ENCODE assay signal across 1 cellular context in the genomic region with DNA sequence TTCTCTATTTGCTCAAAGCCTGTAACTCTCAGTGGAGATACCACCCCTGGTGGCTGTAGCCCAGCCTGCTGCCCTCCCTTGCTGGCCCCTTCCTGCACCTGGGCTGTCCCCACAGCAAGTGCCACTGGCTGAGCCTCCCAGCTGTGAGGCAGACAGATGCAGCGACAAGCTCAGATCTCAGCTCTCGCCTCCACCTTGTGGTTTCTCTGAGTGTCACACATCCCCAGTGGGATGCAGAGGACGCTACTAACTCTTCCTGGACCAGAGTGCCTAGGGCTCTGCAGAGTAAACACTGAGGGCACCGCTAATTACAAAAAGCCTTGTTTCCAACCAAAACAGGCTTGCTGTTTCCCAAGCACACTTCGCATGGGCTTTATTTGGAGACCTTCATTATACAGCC.
TF ChIP-seq lines count a peak whose summit lies in the region.

No MANE protein-coding gene starts in this region.

TF ChIP-seq in SK-N-SH, 30 proteins besides CTCF, POLR2A, EP300 and RAD21:
- no peak for TF ChIP-seq TAF1 (IDR thresholded peaks at IDR 0.05; ENCODE audit: borderline replicate concordance, low read depth, low read length)
- TF ChIP-seq, protein P1, sequence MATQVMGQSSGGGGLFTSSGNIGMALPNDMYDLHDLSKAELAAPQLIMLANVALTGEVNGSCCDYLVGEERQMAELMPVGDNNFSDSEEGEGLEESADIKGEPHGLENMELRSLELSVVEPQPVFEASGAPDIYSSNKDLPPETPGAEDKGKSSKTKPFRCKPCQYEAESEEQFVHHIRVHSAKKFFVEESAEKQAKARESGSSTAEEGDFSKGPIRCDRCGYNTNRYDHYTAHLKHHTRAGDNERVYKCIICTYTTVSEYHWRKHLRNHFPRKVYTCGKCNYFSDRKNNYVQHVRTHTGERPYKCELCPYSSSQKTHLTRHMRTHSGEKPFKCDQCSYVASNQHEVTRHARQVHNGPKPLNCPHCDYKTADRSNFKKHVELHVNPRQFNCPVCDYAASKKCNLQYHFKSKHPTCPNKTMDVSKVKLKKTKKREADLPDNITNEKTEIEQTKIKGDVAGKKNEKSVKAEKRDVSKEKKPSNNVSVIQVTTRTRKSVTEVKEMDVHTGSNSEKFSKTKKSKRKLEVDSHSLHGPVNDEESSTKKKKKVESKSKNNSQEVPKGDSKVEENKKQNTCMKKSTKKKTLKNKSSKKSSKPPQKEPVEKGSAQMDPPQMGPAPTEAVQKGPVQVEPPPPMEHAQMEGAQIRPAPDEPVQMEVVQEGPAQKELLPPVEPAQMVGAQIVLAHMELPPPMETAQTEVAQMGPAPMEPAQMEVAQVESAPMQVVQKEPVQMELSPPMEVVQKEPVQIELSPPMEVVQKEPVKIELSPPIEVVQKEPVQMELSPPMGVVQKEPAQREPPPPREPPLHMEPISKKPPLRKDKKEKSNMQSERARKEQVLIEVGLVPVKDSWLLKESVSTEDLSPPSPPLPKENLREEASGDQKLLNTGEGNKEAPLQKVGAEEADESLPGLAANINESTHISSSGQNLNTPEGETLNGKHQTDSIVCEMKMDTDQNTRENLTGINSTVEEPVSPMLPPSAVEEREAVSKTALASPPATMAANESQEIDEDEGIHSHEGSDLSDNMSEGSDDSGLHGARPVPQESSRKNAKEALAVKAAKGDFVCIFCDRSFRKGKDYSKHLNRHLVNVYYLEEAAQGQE (IDR thresholded peaks at IDR 0.05; ENCODE audit: low read depth, low read length), result no peak
- TF ChIP-seq SMC3 (IDR thresholded peaks at IDR 0.05; ENCODE audit: low read depth, low read length), result peak; percentile 8; the same call in 1 of the 2 replicates
- no peak for TF ChIP-seq YY1 (IDR thresholded peaks at IDR 0.05; ENCODE audit: low read depth)
- TF ChIP-seq, protein P2, sequence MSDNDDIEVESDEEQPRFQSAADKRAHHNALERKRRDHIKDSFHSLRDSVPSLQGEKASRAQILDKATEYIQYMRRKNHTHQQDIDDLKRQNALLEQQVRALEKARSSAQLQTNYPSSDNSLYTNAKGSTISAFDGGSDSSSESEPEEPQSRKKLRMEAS (IDR thresholded peaks at IDR 0.05; ENCODE audit: low read depth), result no peak
- no peak for TF ChIP-seq RXRA (IDR thresholded peaks at IDR 0.05; ENCODE audit: borderline replicate concordance, low read depth)
- no peak for TF ChIP-seq EZH2phosphoT487 (IDR thresholded peaks at IDR 0.05; ENCODE audit: borderline replicate concordance, low read depth)
- no peak for TF ChIP-seq ELF1 (IDR thresholded peaks at IDR 0.05)
